17 cellular contexts compared by ENCODE assay signal in genomic region chr11:70578831-70579230, GRCh38.
DNase-seq lines count a peak whose midpoint lies in the region; ATAC-seq and TF ChIP-seq lines count a peak whose summit lies in the region.
"Had no signal": no experiment of that assay in that cellular context is flagged by ENCODE, and none has a peak within 500 bp of the region (broad histone marks: within the 10 kb centered on the region; RNA-seq: fewer than 3 reads in every experiment).

No MANE protein-coding gene starts in this region.

- no peaks in the 10 kb centered on the region for H3K36me3 Mint-ChIP-seq in natural killer cell
- H3K36me3 Mint-ChIP-seq in natural killer cell treated with Interleukin-12 subunit alpha and Interleukin-12 subunit beta and Interleukin-15 and Interleukin-18, amount 100 ng/mL, for 72 hours: no peaks in the 10 kb centered on the region
- H3K36me3 Mint-ChIP-seq: CD4-positive, alpha-beta memory T cell had no signal

- 32% methylated on average over 8 of the region's 9 CpGs for WGBS in SK-N-SH (ENCODE audit: low lambda C conversion rate)

- H3K27ac ChIP-seq in SK-N-SH (ENCODE audit: low read depth in 2 of 2, low read length in 1 of 2): no peak overlapping the region
- H3K27ac ChIP-seq: 22Rv1, A549, C4-2B had no signal

- ATAC-seq in SK-N-SH treated with all-trans-retinoic acid at 6 μM for 48 hours (no peak), natural killer cell (no peak), omental fat pad (ENCODE audit: low FRiP score) (peak; percentile 30), HG02981 (IDR thresholded peaks at IDR 0.05; ENCODE audit: unreplicated experiment) (no peak)
- ATAC-seq in natural killer cell treated with Interleukin-12 subunit alpha and Interleukin-12 subunit beta and Interleukin-15 and Interleukin-18, amount 100 ng/mL, for 72 hours: no peak
- ATAC-seq: A549 had no signal

- H3K27me3 Mint-ChIP-seq in natural killer cell (ENCODE audit: low read depth in 2 of 2): peaks cover 0 to 3% of the 10 kb centered on the region in 2 donors
- no peaks in the 10 kb centered on the region for H3K27me3 Mint-ChIP-seq in natural killer cell treated with Interleukin-12 subunit alpha and Interleukin-12 subunit beta and Interleukin-15 and Interleukin-18, amount 100 ng/mL, for 72 hours

- no peaks in the 10 kb centered on the region for H3K9me3 Mint-ChIP-seq in natural killer cell
- H3K9me3 Mint-ChIP-seq in natural killer cell treated with Interleukin-12 subunit alpha and Interleukin-12 subunit beta and Interleukin-15 and Interleukin-18, amount 100 ng/mL, for 72 hours: no peaks in the 10 kb centered on the region
- H3K9me3 Mint-ChIP-seq: CD4-positive, alpha-beta memory T cell had no signal

- H3F3A ChIP-seq in SK-N-SH (replicated peaks; ENCODE audit: insufficient read depth): no peaks in the 10 kb centered on the region

- no peak overlapping the region for H3K27ac Mint-ChIP-seq in natural killer cell
- H3K27ac Mint-ChIP-seq in natural killer cell treated with Interleukin-12 subunit alpha and Interleukin-12 subunit beta and Interleukin-15 and Interleukin-18, amount 100 ng/mL, for 72 hours: no peak overlapping the region
- H3K27ac Mint-ChIP-seq: CD4-positive, alpha-beta memory T cell had no signal

- no peaks in the 10 kb centered on the region for H3K4me1 Mint-ChIP-seq in natural killer cell
- no peaks in the 10 kb centered on the region for H3K4me1 Mint-ChIP-seq in natural killer cell treated with Interleukin-12 subunit alpha and Interleukin-12 subunit beta and Interleukin-15 and Interleukin-18, amount 100 ng/mL, for 72 hours (ENCODE audit: low read depth in 2 of 2)
- H3K4me1 Mint-ChIP-seq: CD4-positive, alpha-beta memory T cell had no signal

- H2AFZ ChIP-seq in SK-N-SH (ENCODE audit: low read depth): no peak overlapping the region

- no peaks in the 10 kb centered on the region for H3K9me3 ChIP-seq in SK-N-SH
- H3K9me3 ChIP-seq: A549, HAP-1 had no signal

- no peaks in the 10 kb centered on the region for H4K20me1 ChIP-seq in SK-N-SH (ENCODE audit: insufficient read depth)

- H3K9me2 ChIP-seq in SK-N-SH: no peaks in the 10 kb centered on the region

- H3K4me3 ChIP-seq in SK-N-SH (ENCODE audit: low read depth in 2 of 2, low read length in 1 of 2): no peak overlapping the region
- H3K4me3 ChIP-seq: A549, HAP-1 had no signal

- no peak for TF ChIP-seq EP300 in SK-N-SH (IDR thresholded peaks at IDR 0.05; ENCODE audit: borderline replicate concordance in 1 of 2, low read depth in 1 of 2, low read length in 1 of 2)

- intact Hi-C loops in natural killer cell (cut with micrococcal nuclease): no loop called here

- DNase-seq in SK-N-SH (peak; percentile 12), natural killer cell (peak; percentile 4), omental fat pad (ENCODE audit: low spot score) (no peak), islet precursor cell (no peak), GM20000 (ENCODE audit: low spot score) (no peak)
- no peak for DNase-seq in natural killer cell treated with Interleukin-12 subunit alpha and Interleukin-12 subunit beta and Interleukin-15 and Interleukin-18, amount 100 ng/mL, for 72 hours (ENCODE audit: low spot score)
- DNase-seq: AML-193; CD4-positive, alpha-beta memory T cell; DMS153; DMS79; GDM1 had no signal

- CTCF ChIA-PET in SK-N-SH (lab: Yijun Ruan, JAX): interaction anchor here (0.7 kb wide), 1 partner anchor 111 kb away, joined by 3 read pairs; no protein-coding TSS in a partner anchor

- no peaks in the 10 kb centered on the region for H3K36me3 ChIP-seq in SK-N-SH (replicated peaks in 1 of 2; ENCODE audit: control insufficient read depth in 1 of 2, insufficient read depth in 2 of 2, low read length in 1 of 2)
- H3K36me3 ChIP-seq: HAP-1 had no signal

- H3K79me2 ChIP-seq in SK-N-SH (ENCODE audit: insufficient read depth): no peaks in the 10 kb centered on the region

- no peaks in the 10 kb centered on the region for H3K27me3 ChIP-seq in SK-N-SH (ENCODE audit: insufficient read depth)

- H3K9ac ChIP-seq in SK-N-SH: no peak overlapping the region

- TF ChIP-seq CTCF in SK-N-SH (IDR thresholded peaks at IDR 0.05): no peak
- no peak for TF ChIP-seq CTCF in natural killer cell (IDR thresholded peaks at IDR 0.05)
- no peak for TF ChIP-seq CTCF in omental fat pad (IDR thresholded peaks at IDR 0.05)
- no peak for TF ChIP-seq CTCF in GM20000 (IDR thresholded peaks at IDR 0.05; ENCODE audit: extremely low read depth, missing control alignments)

- no peak for TF ChIP-seq RAD21 in SK-N-SH (IDR thresholded peaks at IDR 0.05; ENCODE audit: low read length)

- H3K4me1 ChIP-seq in SK-N-SH (ENCODE audit: control insufficient read depth in 1 of 2, insufficient read depth in 2 of 2, low read depth in 1 of 2, low read length in 1 of 2): peaks cover 0 to 22% of the 10 kb centered on the region in 2 experiments; a peak in 1 of 4 replicates
- H3K4me1 ChIP-seq: HAP-1 had no signal

- H3K4me3 Mint-ChIP-seq in natural killer cell: no peak overlapping the region
- no peak overlapping the region for H3K4me3 Mint-ChIP-seq in natural killer cell treated with Interleukin-12 subunit alpha and Interleukin-12 subunit beta and Interleukin-15 and Interleukin-18, amount 100 ng/mL, for 72 hours
- H3K4me3 Mint-ChIP-seq: CD4-positive, alpha-beta memory T cell had no signal

- no peak overlapping the region for H3K4me2 ChIP-seq in SK-N-SH
- H3K4me2 ChIP-seq: A549 had no signal

- POLR2A ChIA-PET in SK-N-SH (lab: Yijun Ruan, JAX): no interaction called here

TF ChIP-seq in SK-N-SH, 30 proteins besides CTCF, POLR2A, EP300 and RAD21 (continues in another document):
- no peak for TF ChIP-seq MEF2A (IDR thresholded peaks at IDR 0.05; ENCODE audit: borderline replicate concordance, low read depth)
- no peak for TF ChIP-seq RXRA (IDR thresholded peaks at IDR 0.05; ENCODE audit: borderline replicate concordance, low read depth)
- no peak for TF ChIP-seq NRF1 (IDR thresholded peaks at IDR 0.05; ENCODE audit: low read depth, low read length)
- TF ChIP-seq FOXJ3 (CRISPR knock-in tag; IDR thresholded peaks at IDR 0.05): no peak
- TF ChIP-seq GATA2 (CRISPR knock-in tag; IDR thresholded peaks at IDR 0.05): no peak
- no peak for TF ChIP-seq TCF12 (IDR thresholded peaks at IDR 0.05)
- TF ChIP-seq GABPA (IDR thresholded peaks at IDR 0.05; ENCODE audit: low read depth): no peak
- no peak for TF ChIP-seq CHD2 (IDR thresholded peaks at IDR 0.05; ENCODE audit: low read length, partially characterized antibody)
- TF ChIP-seq ELF1 (IDR thresholded peaks at IDR 0.05): no peak
- no peak for TF ChIP-seq PBX3 (IDR thresholded peaks at IDR 0.05)

TF ChIP-seq in SK-N-SH treated with all-trans-retinoic acid at 6 μM for 48 hours, 23 proteins besides CTCF, POLR2A, EP300 and RAD21 (continues in another document):
- no peak for TF ChIP-seq PATZ1 (CRISPR knock-in tag; IDR thresholded peaks at IDR 0.05; ENCODE audit: borderline replicate concordance)
- no peak for TF ChIP-seq ZNF70 (CRISPR knock-in tag; IDR thresholded peaks at IDR 0.05)
- no peak for TF ChIP-seq CSDC2 (CRISPR knock-in tag; IDR thresholded peaks at IDR 0.05)
- TF ChIP-seq SNAI2 (CRISPR knock-in tag; IDR thresholded peaks at IDR 0.05): no peak
- no peak for TF ChIP-seq GLIS3 (CRISPR knock-in tag; IDR thresholded peaks at IDR 0.05)
- TF ChIP-seq ZNF8 (CRISPR knock-in tag; IDR thresholded peaks at IDR 0.05): no peak
- TF ChIP-seq POU6F1 (CRISPR knock-in tag; IDR thresholded peaks at IDR 0.05; ENCODE audit: borderline replicate concordance, low read depth): no peak
- TF ChIP-seq OSR1 (CRISPR knock-in tag; IDR thresholded peaks at IDR 0.05): no peak
- TF ChIP-seq ESRRG (CRISPR knock-in tag; IDR thresholded peaks at IDR 0.05): no peak

Comparison
In these comparisons a context has a peak if more than half of its experiments do, and no peak if none do; other contexts are left out.
1. DNase-seq: peak in SK-N-SH (single experiment) and natural killer cell (single experiment); none in natural killer cell treated with Interleukin-12 subunit alpha and Interleukin-12 subunit beta and Interleukin-15 and Interleukin-18, amount 100 ng/mL, for 72 hours (single experiment), omental fat pad (single experiment), islet precursor cell (single experiment) and GM20000 (single experiment).